In genomic region chr15:29637555-29637954, GRCh38 we compare ENCODE assay signal across 10 cellular contexts.
"Had no signal": no experiment of that assay in that cellular context is flagged by ENCODE, and none has a peak within 500 bp of the region (broad histone marks: within the 10 kb centered on the region; RNA-seq: fewer than 3 reads in every experiment).

No MANE protein-coding gene starts in this region.

- H3K36me3 ChIP-seq: HAP-1 had no signal

- H3K4me3 ChIP-seq: GM23248, HAP-1 had no signal

- H3K27ac ChIP-seq: GM23248, HL-60 had no signal

- ATAC-seq: HCT116, HepG2 had no signal

- H3K27ac Mint-ChIP-seq: HFFc6, IgD-negative memory B cell had no signal

- H3K4me1 Mint-ChIP-seq: IgD-negative memory B cell had no signal

- H3K9me3 ChIP-seq: HAP-1 had no signal

- DNase-seq: GM23248, GOT3, H7, HFFc6, KBM-7 had no signal

- H3K4me3 Mint-ChIP-seq: HFFc6, IgD-negative memory B cell had no signal

- H3K4me1 ChIP-seq: HAP-1 had no signal

- H3K36me3 Mint-ChIP-seq: IgD-negative memory B cell had no signal

- H3K9me3 Mint-ChIP-seq: HFFc6 had no signal
